Comparison of ENCODE assay signal across 12 cellular contexts in genomic region chr10:102222798-102223197, GRCh38. TPM values are rescaled to one million over a fixed set of nuclear protein-coding genes. Genes with fewer than 3 reads are reported as not detected.
"Had no signal": no experiment of that assay in that cellular context is flagged by ENCODE, and none has a peak within 500 bp of the region (broad histone marks: within the 10 kb centered on the region; RNA-seq: fewer than 3 reads in every experiment).

No MANE protein-coding gene starts in this region.

- H3K36me3 ChIP-seq: HAP-1 had no signal

- H3K9me3 ChIP-seq: HAP-1 had no signal

- H3K4me3 ChIP-seq: GM23248, HAP-1 had no signal

- DNase-seq: GM23248, GOT3, H7, HFFc6, KBM-7 had no signal

- H3K27ac ChIP-seq: GM23248, HL-60, KMS-11 had no signal

- H3K9ac ChIP-seq: GM23248, KMS-11 had no signal

- H2AFZ ChIP-seq: GM23248 had no signal

- ATAC-seq: HCT116 had no signal

- H3K4me2 ChIP-seq: KMS-11 had no signal

RNA-seq across cellular contexts. Expression of gene ELOVL3, which starts 3.3 kb away (rescaled TPM):
- total RNA-seq: H4, HT1080 had no signal
- polyA plus RNA-seq: IgD-negative memory B cell had no signal

RNA-seq across cellular contexts. Expression of gene PITX3, which starts 18.5 kb away (rescaled TPM):
- total RNA-seq: GM23248, H4, HT1080 had no signal
- polyA plus RNA-seq: GM23248, IgD-negative memory B cell had no signal
